8 cellular contexts compared by ENCODE assay signal in the genomic region with DNA sequence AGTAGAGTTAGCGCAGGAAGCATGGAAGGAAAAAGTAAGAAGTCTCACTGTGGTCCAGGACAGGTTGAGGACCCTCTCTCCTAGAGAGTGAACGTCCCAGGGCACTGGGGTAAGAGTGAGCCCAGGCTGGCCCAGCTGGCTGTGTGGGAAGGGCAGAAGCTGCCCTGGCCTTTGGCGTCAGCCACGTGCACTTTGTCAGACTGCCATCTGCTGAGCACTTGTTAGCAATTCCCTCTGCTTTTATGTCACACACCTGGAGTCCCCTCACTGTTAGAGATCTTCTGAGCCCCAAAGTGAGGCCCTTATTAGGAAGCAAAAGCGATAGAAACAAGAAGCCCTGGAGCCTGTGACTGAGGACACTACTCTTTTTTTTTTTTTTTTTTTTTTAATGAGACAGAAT.
DNase-seq lines count a peak whose midpoint lies in the region; ATAC-seq and TF ChIP-seq lines count a peak whose summit lies in the region.

No MANE protein-coding gene starts in this region.

- intact Hi-C loops in MCF 10A (cut with micrococcal nuclease) = no loop called here
- intact Hi-C loops in breast epithelium (cut with DNase I; ENCODE audit: low total_unique reads) = no loop called here
- intact Hi-C loops in upper lobe of right lung (cut with DNase I) = no loop called here

- H3K4me1 Mint-ChIP-seq in MCF 10A (ENCODE audit: insufficient read depth, unreplicated experiment) = peaks cover 20% of the 10 kb centered on the region
- peaks cover 1 to 5% of the 10 kb centered on the region in 2 donors for H3K4me1 Mint-ChIP-seq in effector memory CD8-positive, alpha-beta T cell (ENCODE audit: low read depth in 2 of 2)

- H3K27me3 ChIP-seq in breast epithelium (no peaks in the 10 kb centered on the region), upper lobe of right lung (no peaks in the 10 kb centered on the region)

- CTCF ChIA-PET in MCF 10A (lab: Yijun Ruan, JAX) = interaction anchor here (0.6 kb wide), 1 partner anchor 91 kb away, joined by 4 read pairs; no protein-coding TSS in a partner anchor

- H3K4me3 Mint-ChIP-seq in MCF 10A (ENCODE audit: unreplicated experiment) = no peak overlapping the region
- H3K4me3 Mint-ChIP-seq in effector memory CD8-positive, alpha-beta T cell = no peak overlapping the region

- no peak overlapping the region for H3K4me3 ChIP-seq in breast epithelium
- H3K4me3 ChIP-seq in upper lobe of right lung = no peak overlapping the region

- no TSS peak for BruUV-seq in MCF 10A (replicated peaks; lab: Mats Ljungman, UMichigan)

- no peaks in the 10 kb centered on the region for H3K27me3 Mint-ChIP-seq in MCF 10A (ENCODE audit: insufficient read depth, unreplicated experiment)
- H3K27me3 Mint-ChIP-seq in effector memory CD8-positive, alpha-beta T cell = no peaks in the 10 kb centered on the region

- DNase-seq in MCF 10A (ENCODE audit: unreplicated experiment) = peak; percentile 36
- DNase-seq in breast epithelium (ENCODE audit: low spot score in 2 of 2) = no peak
- peak; percentile 82 for DNase-seq in NCI-H69 (lab: John Stamatoyannopoulos, UW)
- no peak for DNase-seq in effector memory CD8-positive, alpha-beta T cell
- peak; percentile 78 for DNase-seq in upper lobe of right lung
- no peak for DNase-seq in NCI-H128 (lab: John Stamatoyannopoulos, UW; ENCODE audit: unreplicated experiment)
- DNase-seq in islet precursor cell = no peak
- DNase-seq in substantia nigra (lab: John Stamatoyannopoulos, UW) = no peak

- peak; percentile 27 for ATAC-seq in effector memory CD8-positive, alpha-beta T cell (replicated peaks)
- ATAC-seq in upper lobe of right lung = peak; percentile 92

- H3K27ac ChIP-seq in breast epithelium (no peak overlapping the region), upper lobe of right lung (no peak overlapping the region), substantia nigra (ENCODE audit: low read depth, low read length, poor library complexity, severe bottlenecking) (no peak overlapping the region)

- no peaks in the 10 kb centered on the region for H3K36me3 Mint-ChIP-seq in MCF 10A (ENCODE audit: insufficient read depth, unreplicated experiment)
- no peaks in the 10 kb centered on the region for H3K36me3 Mint-ChIP-seq in effector memory CD8-positive, alpha-beta T cell (ENCODE audit: insufficient read depth)

- TF ChIP-seq POLR2A in breast epithelium (IDR thresholded peaks at IDR 0.05) = no peak

- no peaks in the 10 kb centered on the region for H3K9me3 Mint-ChIP-seq in MCF 10A (ENCODE audit: unreplicated experiment)
- no peaks in the 10 kb centered on the region for H3K9me3 Mint-ChIP-seq in effector memory CD8-positive, alpha-beta T cell

- no peak overlapping the region for H3K27ac Mint-ChIP-seq in MCF 10A (ENCODE audit: low read depth, unreplicated experiment)
- H3K27ac Mint-ChIP-seq in effector memory CD8-positive, alpha-beta T cell = no peak overlapping the region

- POLR2A ChIA-PET in MCF 10A (lab: Yijun Ruan, JAX) = interaction anchor here (1.2 kb wide), 1 partner anchor 79 kb away, joined by 5 read pairs; the partner anchor contains the start of gene UGCG

- H3K4me1 ChIP-seq in breast epithelium (no peaks in the 10 kb centered on the region), upper lobe of right lung (no peaks in the 10 kb centered on the region)

- H3K9me3 ChIP-seq in breast epithelium = no peaks in the 10 kb centered on the region
- H3K9me3 ChIP-seq in upper lobe of right lung = no peaks in the 10 kb centered on the region

- TF ChIP-seq CTCF in MCF 10A (IDR thresholded peaks at IDR 0.05; ENCODE audit: unreplicated experiment) (peak; percentile 5), breast epithelium (IDR thresholded peaks at IDR 0.05) (no peak), upper lobe of right lung (IDR thresholded peaks at IDR 0.05) (no peak)

- no peaks in the 10 kb centered on the region for H3K36me3 ChIP-seq in breast epithelium
- no peaks in the 10 kb centered on the region for H3K36me3 ChIP-seq in upper lobe of right lung

Comparison
In these comparisons a context has a peak if more than half of its experiments do, and no peak if none do; other contexts are left out.
1. DNase-seq: peak in MCF 10A (single experiment), NCI-H69 (single experiment) and upper lobe of right lung (single experiment); none in breast epithelium (0 of 2), effector memory CD8-positive, alpha-beta T cell (0 of 3), NCI-H128 (single experiment), islet precursor cell (single experiment) and substantia nigra (0 of 49).